10 cellular contexts compared by ENCODE assay signal in the genomic region with DNA sequence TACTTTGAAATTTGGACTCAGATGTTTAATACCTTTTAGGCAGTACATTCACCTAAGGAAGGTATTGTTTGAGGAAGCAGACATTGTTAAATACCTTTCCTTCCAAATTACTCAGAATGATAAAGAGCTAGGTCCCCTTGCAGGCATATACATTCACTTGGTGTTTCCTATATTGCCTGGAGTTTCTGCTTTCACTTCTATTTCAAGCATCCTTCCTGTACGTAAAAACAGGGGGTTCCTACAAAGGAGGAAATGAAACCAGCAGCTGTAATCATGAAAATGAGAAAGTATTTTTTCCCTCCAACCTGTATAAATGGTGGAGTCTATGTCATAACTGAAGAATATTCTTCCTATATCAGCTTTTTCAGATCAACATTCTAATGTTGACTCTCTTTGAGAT.
A peak's percentile ranks its signal among the peaks of the same experiment; 100 is the strongest.
DNase-seq lines count a peak whose midpoint lies in the region; ATAC-seq and TF ChIP-seq lines count a peak whose summit lies in the region.
"Had no signal": no experiment of that assay in that cellular context is flagged by ENCODE, and none has a peak within 500 bp of the region (broad histone marks: within the 10 kb centered on the region; RNA-seq: fewer than 3 reads in every experiment).

No MANE protein-coding gene starts in this region.

- peak overlapping the region in 1 of 5 donors; percentile 24 for H3K4me3 Mint-ChIP-seq in immature natural killer cell
- no peak overlapping the region for H3K4me3 Mint-ChIP-seq in activated CD4-positive, alpha-beta memory T cell treated with anti-CD3 and anti-CD28 coated beads for 36 hours

- no peak overlapping the region for H3K27ac ChIP-seq in right lobe of liver
- H3K27ac ChIP-seq: thoracic aorta had no signal

- DNase-seq in immature natural killer cell (peak; percentile 23 to 27 (median 24)), cardiac septum (ENCODE audit: low spot score) (no peak), right lobe of liver (no peak), posterior vena cava (ENCODE audit: low spot score) (no peak)
- DNase-seq in activated CD4-positive, alpha-beta memory T cell treated with anti-CD3 and anti-CD28 coated beads for 36 hours, result no peak
- DNase-seq: activated naive CD4-positive, alpha-beta T cell treated with Interleukin-2 at 50 U/mL for 16 hours had no signal

- no peaks in the 10 kb centered on the region for H3K36me3 ChIP-seq in right lobe of liver
- H3K36me3 ChIP-seq: thoracic aorta had no signal

- H3K27me3 ChIP-seq in right lobe of liver, result no peaks in the 10 kb centered on the region

- WGBS in right lobe of liver (ENCODE audit: insufficient coverage, low coverage, low lambda C conversion rate, missing lambda C conversion rate), result 29% methylated on average over 1 of the region's 1 CpG

- no peaks in the 10 kb centered on the region for H3K36me3 Mint-ChIP-seq in immature natural killer cell
- H3K36me3 Mint-ChIP-seq in activated CD4-positive, alpha-beta memory T cell treated with anti-CD3 and anti-CD28 coated beads for 36 hours, result no peaks in the 10 kb centered on the region

- peaks cover 0 to 29% (median 7%) of the 10 kb centered on the region in 4 donors for H3K4me1 ChIP-seq in right lobe of liver

- peaks cover 6 to 9% of the 10 kb centered on the region in 2 donors for H3K4me1 Mint-ChIP-seq in immature natural killer cell
- peaks cover 10% of the 10 kb centered on the region for H3K4me1 Mint-ChIP-seq in activated CD4-positive, alpha-beta memory T cell treated with anti-CD3 and anti-CD28 coated beads for 36 hours (ENCODE audit: low read depth)

- no peak for TF ChIP-seq POLR2A in right lobe of liver (IDR thresholded peaks at IDR 0.05)

- POLR2A ChIA-PET in activated CD4-positive, alpha-beta memory T cell treated with anti-CD3 and anti-CD28 coated beads for 36 hours (lab: Charles Lee), result no interaction called here

- no peaks in the 10 kb centered on the region for H3K9me3 ChIP-seq in right lobe of liver
- H3K9me3 ChIP-seq: thoracic aorta had no signal

- no peak for TF ChIP-seq CTCF in right lobe of liver (IDR thresholded peaks at IDR 0.05)

- H3K9me3 Mint-ChIP-seq in immature natural killer cell, result no peaks in the 10 kb centered on the region
- no peaks in the 10 kb centered on the region for H3K9me3 Mint-ChIP-seq in activated CD4-positive, alpha-beta memory T cell treated with anti-CD3 and anti-CD28 coated beads for 36 hours

- H3K27ac Mint-ChIP-seq in immature natural killer cell, result peak overlapping the region in 5 of 6 donors; percentile 2 to 58 (median 52)
- H3K27ac Mint-ChIP-seq in activated CD4-positive, alpha-beta memory T cell treated with anti-CD3 and anti-CD28 coated beads for 36 hours, result no peak overlapping the region

- ATAC-seq in GM18519 (IDR thresholded peaks at IDR 0.05; ENCODE audit: low FRiP score, unreplicated experiment) (peak; percentile 96), GM21717 (IDR thresholded peaks at IDR 0.05; ENCODE audit: unreplicated experiment) (peak; percentile 94), HG03558 (IDR thresholded peaks at IDR 0.05; ENCODE audit: extremely low read depth, unreplicated experiment) (peak; percentile 96), right lobe of liver (no peak)

- H3K4me3 ChIP-seq in right lobe of liver, result no peak overlapping the region
- H3K4me3 ChIP-seq: thoracic aorta had no signal

- intact Hi-C loops in cardiac septum (cut with DNase I), result no loop called here
- intact Hi-C loops in activated CD4-positive, alpha-beta memory T cell treated with anti-CD3 and anti-CD28 coated beads for 36 hours (cut with micrococcal nuclease), result loop anchor here (5.0 kb wide), 1 partner anchor 55 kb away; no protein-coding TSS in a partner anchor
- intact Hi-C loops in right lobe of liver (cut with DNase I), result no loop called here
- intact Hi-C loops in posterior vena cava (cut with DNase I), result no loop called here

- peaks cover 0 to 2% (median 0%) of the 10 kb centered on the region in 3 donors for H3K27me3 Mint-ChIP-seq in immature natural killer cell (ENCODE audit: low read depth in 3 of 3)
- no peaks in the 10 kb centered on the region for H3K27me3 Mint-ChIP-seq in activated CD4-positive, alpha-beta memory T cell treated with anti-CD3 and anti-CD28 coated beads for 36 hours

- CTCF ChIA-PET in activated CD4-positive, alpha-beta memory T cell treated with anti-CD3 and anti-CD28 coated beads for 36 hours (lab: Charles Lee), result no interaction called here

Comparison
In these comparisons a context has a peak if more than half of its experiments do, and no peak if none do; other contexts are left out.
1. ATAC-seq: peak in GM18519 (single experiment), GM21717 (single experiment) and HG03558 (single experiment); none in right lobe of liver (0 of 4).
2. DNase-seq: peak in immature natural killer cell (3 of 3); none in cardiac septum (single experiment), activated CD4-positive, alpha-beta memory T cell treated with anti-CD3 and anti-CD28 coated beads for 36 hours (single experiment), right lobe of liver (0 of 3) and posterior vena cava (single experiment).